ENCODE assay signal across 19 cellular contexts in genomic region chr5:38541174-38541724, GRCh38. TPM values are rescaled to one million over a fixed set of nuclear protein-coding genes. Genes with fewer than 3 reads are reported as not detected.
A peak's percentile ranks its signal among the peaks of the same experiment; 100 is the strongest.
DNase-seq lines count a peak whose midpoint lies in the region; ATAC-seq and TF ChIP-seq lines count a peak whose summit lies in the region.
"Had no signal": no experiment of that assay in that cellular context is flagged by ENCODE, and none has a peak within 500 bp of the region (broad histone marks: within the 10 kb centered on the region; RNA-seq: fewer than 3 reads in every experiment).

No MANE protein-coding gene starts in this region.

- H3K4me1 ChIP-seq in PC-3 (ENCODE audit: insufficient read depth, low read length) = peaks cover 12% of the 10 kb centered on the region
- no peaks in the 10 kb centered on the region for H3K4me1 ChIP-seq in CD8-positive, alpha-beta memory T cell (ENCODE audit: insufficient read depth, low read length)
- H3K4me1 ChIP-seq: breast epithelium, prostate gland had no signal

- no peak overlapping the region for H3K27ac Mint-ChIP-seq in CD8-positive, alpha-beta memory T cell
- H3K27ac Mint-ChIP-seq: naive thymus-derived CD8-positive, alpha-beta T cell; T-helper 1 cell treated with Interleukin-12 subunit alpha and Interleukin-12 subunit beta and Interleukin-4 antibody, amounts not matched to agents 30 μg/mL and 1 μg/mL, for 36 hours; WTC11 had no signal

- no peak overlapping the region for H2AFZ ChIP-seq in PC-3 (ENCODE audit: low read length)

- peak; percentile 76 for ATAC-seq in PC-3
- no peak for ATAC-seq in HG02588 (IDR thresholded peaks at IDR 0.05; ENCODE audit: unreplicated experiment)
- no peak for ATAC-seq in GM19351 (IDR thresholded peaks at IDR 0.05; ENCODE audit: unreplicated experiment)
- ATAC-seq: HCT116; HepG2; naive thymus-derived CD8-positive, alpha-beta T cell; WTC11 had no signal

- TF ChIP-seq CTCF in PC-3 (conservative IDR thresholded peaks at IDR 0.05; ENCODE audit: low read depth, low read length) = no peak
- TF ChIP-seq CTCF in fibroblast of mammary gland (conservative IDR thresholded peaks at IDR 0.05; ENCODE audit: control insufficient read depth, insufficient read depth, low read depth, low read length) = no peak

- H3K27me3 Mint-ChIP-seq in CD8-positive, alpha-beta memory T cell = peaks cover 8 to 35% of the 10 kb centered on the region in 2 donors

- CTCF ChIA-PET in PC-3 (lab: Charles Lee) = interaction anchor here (0.7 to 1.5 kb wide), 2 partner anchors 21 to 99 kb away, joined by 3 to 6 read pairs; no protein-coding TSS in a partner anchor
- CTCF ChIA-PET in CD8-positive, alpha-beta memory T cell (lab: Charles Lee) = interaction anchor here (1.2 kb wide), 1 partner anchor 9 kb away, joined by 4 read pairs; no protein-coding TSS in a partner anchor

- no peak overlapping the region for H3K9ac ChIP-seq in PC-3 (ENCODE audit: low read length)

- H3K4me3 ChIP-seq in PC-3 (ENCODE audit: low read length) = no peak overlapping the region
- H3K4me3 ChIP-seq in fibroblast of mammary gland (ENCODE audit: control insufficient read depth, low read depth, low read length) = no peak overlapping the region
- H3K4me3 ChIP-seq in CD8-positive, alpha-beta memory T cell (ENCODE audit: low read length) = no peak overlapping the region
- H3K4me3 ChIP-seq: breast epithelium, prostate gland had no signal

- POLR2A ChIA-PET in PC-3 (lab: Charles Lee; ENCODE audit: unreplicated experiment) = no interaction called here
- POLR2A ChIA-PET in CD8-positive, alpha-beta memory T cell (lab: Charles Lee) = no interaction called here

- H3K9me3 Mint-ChIP-seq in CD8-positive, alpha-beta memory T cell = no peaks in the 10 kb centered on the region
- H3K9me3 Mint-ChIP-seq: naive thymus-derived CD8-positive, alpha-beta T cell; T-helper 1 cell treated with Interleukin-12 subunit alpha and Interleukin-12 subunit beta and Interleukin-4 antibody, amounts not matched to agents 30 μg/mL and 1 μg/mL, for 36 hours; WTC11 had no signal

- H3K36me3 Mint-ChIP-seq in CD8-positive, alpha-beta memory T cell = no peaks in the 10 kb centered on the region
- H3K36me3 Mint-ChIP-seq: naive thymus-derived CD8-positive, alpha-beta T cell; WTC11 had no signal

- no peaks in the 10 kb centered on the region for H3K4me1 Mint-ChIP-seq in CD8-positive, alpha-beta memory T cell
- H3K4me1 Mint-ChIP-seq: naive thymus-derived CD8-positive, alpha-beta T cell had no signal

- no peaks in the 10 kb centered on the region for H3K27me3 ChIP-seq in PC-3 (ENCODE audit: low read length)
- peaks cover 4% of the 10 kb centered on the region for H3K27me3 ChIP-seq in CD8-positive, alpha-beta memory T cell (ENCODE audit: insufficient read depth, low read length, poor library complexity, severe bottlenecking)
- H3K27me3 ChIP-seq: breast epithelium had no signal

- H4K20me1 ChIP-seq in PC-3 (ENCODE audit: low read length) = no peaks in the 10 kb centered on the region

- H3K9me2 ChIP-seq in PC-3 (replicated peaks; ENCODE audit: low read length) = no peaks in the 10 kb centered on the region

- peak; percentile 66 for DNase-seq in DMS153 treated with DMSO at 0.1 percent for 48 hours (lab: John Stamatoyannopoulos, UW; ENCODE audit: unreplicated experiment)
- DNase-seq in NCI-H1436 (lab: John Stamatoyannopoulos, UW) = peak; percentile 52
- DNase-seq in PC-3 = peak; percentile 55
- peak; percentile 30 for DNase-seq in fibroblast of mammary gland (ENCODE audit: low read depth)
- no peak for DNase-seq in posterior vena cava (ENCODE audit: low spot score)
- no peak for DNase-seq in CD8-positive, alpha-beta memory T cell
- DNase-seq: activated effector memory CD4-positive, alpha-beta T cell treated with anti-CD3 and anti-CD28 coated beads, Interleukin-2, amount 50 U/mL, for 16 hours; naive thymus-derived CD8-positive, alpha-beta T cell; NCI-H82; RPMI8226; stimulated activated CD4-positive, alpha-beta T cell treated with anti-CD3 and anti-CD28 coated beads, Interleukin-15, amount 100 ng/mL, for 24 hours had no signal

- H3K27ac ChIP-seq in PC-3 (ENCODE audit: low read length) = no peak overlapping the region
- no peak overlapping the region for H3K27ac ChIP-seq in CD8-positive, alpha-beta memory T cell (ENCODE audit: low read depth, low read length)
- H3K27ac ChIP-seq: breast epithelium had no signal

- H3F3A ChIP-seq in PC-3 (ENCODE audit: low read length, unreplicated experiment) = no peaks in the 10 kb centered on the region

- intact Hi-C loops in PC-3 (cut with micrococcal nuclease) (no loop called here), posterior vena cava (cut with DNase I) (no loop called here)

- no peak overlapping the region for H3K4me3 Mint-ChIP-seq in CD8-positive, alpha-beta memory T cell
- H3K4me3 Mint-ChIP-seq: naive thymus-derived CD8-positive, alpha-beta T cell; T-helper 1 cell treated with Interleukin-12 subunit alpha and Interleukin-12 subunit beta and Interleukin-4 antibody, amounts not matched to agents 30 μg/mL and 1 μg/mL, for 36 hours; WTC11 had no signal

- no peaks in the 10 kb centered on the region for H3K36me3 ChIP-seq in PC-3 (ENCODE audit: low read depth, low read length)
- H3K36me3 ChIP-seq in CD8-positive, alpha-beta memory T cell (ENCODE audit: insufficient read depth, low read length) = no peaks in the 10 kb centered on the region
- H3K36me3 ChIP-seq: breast epithelium, prostate gland had no signal

- H3K9me3 ChIP-seq in PC-3 (ENCODE audit: low read length) = no peaks in the 10 kb centered on the region
- no peaks in the 10 kb centered on the region for H3K9me3 ChIP-seq in CD8-positive, alpha-beta memory T cell (ENCODE audit: low read length)
- H3K9me3 ChIP-seq: breast epithelium, prostate gland had no signal

- H3K4me2 ChIP-seq in PC-3 (ENCODE audit: low read length) = no peak overlapping the region

- BruUV-seq in PC-3 (replicated peaks; lab: Mats Ljungman, UMichigan) = no TSS peak

- H3K79me2 ChIP-seq in PC-3 (ENCODE audit: low read length) = no peaks in the 10 kb centered on the region

RNA-seq across cellular contexts. Expression of gene LIFR, which starts 15.2 kb away (rescaled TPM):
- total RNA-seq in PC-3 (2014; rRNA removed) = 10.4 and 15.7 TPM in 2 replicates
- 10 to 100 TPM; 75.0 to 80.4 TPM for total RNA-seq in posterior vena cava
- total RNA-seq in CD8-positive, alpha-beta memory T cell = not detected
- polyA plus RNA-seq in CD8-positive, alpha-beta memory T cell = not detected
- total RNA-seq: naive thymus-derived CD8-positive, alpha-beta T cell had no signal
- polyA plus RNA-seq: naive thymus-derived CD8-positive, alpha-beta T cell had no signal

Comparison
In these comparisons a context has a peak if more than half of its experiments do, and no peak if none do; other contexts are left out.
1. DNase-seq: peak in DMS153 treated with DMSO at 0.1 percent for 48 hours (single experiment), NCI-H1436 (single experiment), PC-3 (single experiment) and fibroblast of mammary gland (single experiment); none in posterior vena cava (single experiment) and CD8-positive, alpha-beta memory T cell (0 of 5).
2. RNA of gene LIFR, which starts 15.2 kb away (total RNA-seq): 75.0 to 80.4 TPM in posterior vena cava and 10.4 to 15.7 TPM in PC-3; not detected in CD8-positive, alpha-beta memory T cell; every median in the first group is over 10 times any median in the second.